ENCODE assay signal across 1 cellular context in genomic region chr11:74748211-74749126, GRCh38.
TF ChIP-seq lines count a peak whose summit lies in the region.

Gene RNF169, plus strand, starts transcription at chr11:74748849. Its CDS starts 32 bp downstream, at chr11:74748881.

TF ChIP-seq in HepG2, 621 proteins besides CTCF, POLR2A, EP300 and RAD21 (continued from another document):
- TF ChIP-seq ZNF687 (CRISPR knock-in tag; IDR thresholded peaks at IDR 0.05), result peak; percentile 60; the same call in 1 of the 2 replicates
- no peak for TF ChIP-seq NONO (IDR thresholded peaks at IDR 0.05)
- TF ChIP-seq NONO (CRISPR knock-in tag; conservative IDR thresholded peaks at IDR 0.05), result 0 out of 2 replicates have a peak, but pooled peaks have one; percentile 1
- 0 out of 2 replicates have a peak, but pooled peaks have one; percentile 10 for TF ChIP-seq ZNF224 (CRISPR knock-in tag; IDR thresholded peaks at IDR 0.05)
- no peak for TF ChIP-seq ATF7 (IDR thresholded peaks at IDR 0.05)
- TF ChIP-seq ATF7 (CRISPR knock-in tag; IDR thresholded peaks at IDR 0.05), result no peak
- peak; percentile 85 for TF ChIP-seq RBFOX2 (IDR thresholded peaks at IDR 0.05; ENCODE audit: low read depth, low read length)
- TF ChIP-seq SKI (IDR thresholded peaks at IDR 0.05; ENCODE audit: partially characterized antibody), result peak; percentile 26
- no peak for TF ChIP-seq RNF2 (conservative IDR thresholded peaks at IDR 0.05; ENCODE audit: low read depth)
- peak; percentile 71 for TF ChIP-seq POLR2AphosphoS5 (IDR thresholded peaks at IDR 0.05; ENCODE audit: low read depth, low read length)
- TF ChIP-seq UBTF (CRISPR knock-in tag; IDR thresholded peaks at IDR 0.05), result peak; percentile 53; the same call in 1 of the 2 replicates
- TF ChIP-seq ZNF713 (CRISPR knock-in tag; IDR thresholded peaks at IDR 0.05), result no peak
- 0 out of 2 replicates have a peak, but pooled peaks have one; percentile 3 for TF ChIP-seq TMF1 (CRISPR knock-in tag; IDR thresholded peaks at IDR 0.05; ENCODE audit: low read depth)
- no peak for TF ChIP-seq ZBTB34 (CRISPR knock-in tag; IDR thresholded peaks at IDR 0.05)
- TF ChIP-seq ZNF18 (CRISPR knock-in tag; IDR thresholded peaks at IDR 0.05; ENCODE audit: insufficient replicate concordance), result no peak
- no peak for TF ChIP-seq TBP (CRISPR knock-in tag; IDR thresholded peaks at IDR 0.05)
- no peak for TF ChIP-seq ZSCAN20 (CRISPR knock-in tag; IDR thresholded peaks at IDR 0.05; ENCODE audit: borderline replicate concordance)
- TF ChIP-seq ZGPAT (CRISPR knock-in tag; IDR thresholded peaks at IDR 0.05), result peak; percentile 16; the same call in 1 of the 2 replicates
- no peak for TF ChIP-seq E2F5 (CRISPR knock-in tag; conservative IDR thresholded peaks at IDR 0.05)
- TF ChIP-seq ZFP82 (CRISPR knock-in tag; IDR thresholded peaks at IDR 0.05; ENCODE audit: borderline replicate concordance), result no peak
- no peak for TF ChIP-seq ZFAT (CRISPR knock-in tag; conservative IDR thresholded peaks at IDR 0.05)
- TF ChIP-seq CHD2 (IDR thresholded peaks at IDR 0.05; ENCODE audit: low read depth, low read length), result no peak
- no peak for TF ChIP-seq SALL2 (CRISPR knock-in tag; IDR thresholded peaks at IDR 0.05)
- peak; percentile 88 for TF ChIP-seq POLR2G (IDR thresholded peaks at IDR 0.05; ENCODE audit: low read depth, low read length)
- no peak for TF ChIP-seq ZNF335 (CRISPR knock-in tag; IDR thresholded peaks at IDR 0.05)
- peak; percentile 89 for TF ChIP-seq PHF8 (CRISPR knock-in tag; IDR thresholded peaks at IDR 0.05)
- TF ChIP-seq REST (IDR thresholded peaks at IDR 0.05; ENCODE audit: borderline replicate concordance in 1 of 2, low read depth in 1 of 2, low read length in 2 of 2), result no peak
- TF ChIP-seq ZMYM4 (CRISPR knock-in tag; IDR thresholded peaks at IDR 0.05), result peak; percentile 5; the same call in 1 of the 2 replicates
- no peak for TF ChIP-seq ZNF660 (CRISPR knock-in tag; IDR thresholded peaks at IDR 0.05; ENCODE audit: borderline replicate concordance, low read depth)
- no peak for TF ChIP-seq ELF3 (CRISPR knock-in tag; IDR thresholded peaks at IDR 0.05)
- TF ChIP-seq ARNT (IDR thresholded peaks at IDR 0.05), result no peak
- no peak; the same call in 1 of the 2 replicates for TF ChIP-seq ZNF160 (CRISPR knock-in tag; IDR thresholded peaks at IDR 0.05)
- TF ChIP-seq DNMT3B (CRISPR knock-in tag; conservative IDR thresholded peaks at IDR 0.05), result peak; percentile 47; the same call in 1 of the 2 replicates
- peak; percentile 37; the same call in 1 of the 2 replicates for TF ChIP-seq PPARG (CRISPR knock-in tag; conservative IDR thresholded peaks at IDR 0.05)
- no peak for TF ChIP-seq TBX3 (IDR thresholded peaks at IDR 0.05; ENCODE audit: borderline replicate concordance)
- 0 out of 2 replicates have a peak, but pooled peaks have one; percentile 15 for TF ChIP-seq KMT2B (CRISPR knock-in tag; IDR thresholded peaks at IDR 0.05)
- peak; percentile 41; the same call in 1 of the 2 replicates for TF ChIP-seq NFRKB (IDR thresholded peaks at IDR 0.05)
- peak; percentile 65; the same call in 1 of the 2 replicates for TF ChIP-seq GABPB1 (CRISPR knock-in tag; IDR thresholded peaks at IDR 0.05)
- TF ChIP-seq IKZF5 (CRISPR knock-in tag; IDR thresholded peaks at IDR 0.05), result no peak; the same call in 1 of the 2 replicates
- TF ChIP-seq CENPX (CRISPR knock-in tag; IDR thresholded peaks at IDR 0.05), result no peak
- no peak for TF ChIP-seq SCMH1 (CRISPR knock-in tag; IDR thresholded peaks at IDR 0.05; ENCODE audit: borderline replicate concordance)
- peak; percentile 22; the same call in 1 of the 2 replicates for TF ChIP-seq ZNF430 (CRISPR knock-in tag; IDR thresholded peaks at IDR 0.05)
